Comparison of ENCODE assay signal across 11 cellular contexts in genomic region chr3:122646146-122646988, GRCh38. TPM values are rescaled to one million over a fixed set of nuclear protein-coding genes. Genes with fewer than 3 reads are reported as not detected.
DNase-seq lines count a peak whose midpoint lies in the region; ATAC-seq and TF ChIP-seq lines count a peak whose summit lies in the region.
"Had no signal": no experiment of that assay in that cellular context is flagged by ENCODE, and none has a peak within 500 bp of the region (broad histone marks: within the 10 kb centered on the region; RNA-seq: fewer than 3 reads in every experiment).

No MANE protein-coding gene starts in this region.

- H3K9me3 ChIP-seq in OCI-LY7 (ENCODE audit: low read length) (no peaks in the 10 kb centered on the region), skeletal muscle tissue (ENCODE audit: control insufficient read depth in 3 of 3, low read length in 3 of 3) (no peaks in the 10 kb centered on the region), smooth muscle cell (replicated peaks; ENCODE audit: low read depth) (no peaks in the 10 kb centered on the region), right atrium auricular region (no peaks in the 10 kb centered on the region)

- H2AFZ ChIP-seq in OCI-LY7 (ENCODE audit: low read length) (peak overlapping the region; percentile 85), smooth muscle cell (ENCODE audit: low read depth) (no peak overlapping the region)

- TF ChIP-seq CTCF in GM13976 (IDR thresholded peaks at IDR 0.05; ENCODE audit: borderline replicate concordance, control extremely low read depth, extremely low read depth, insufficient read depth, missing control alignments) (no peak), OCI-LY7 (conservative IDR thresholded peaks at IDR 0.05; ENCODE audit: low read length) (no peak), smooth muscle cell (IDR thresholded peaks at IDR 0.05; ENCODE audit: borderline replicate concordance, insufficient read depth, poor library complexity, severe bottlenecking) (no peak), right atrium auricular region (IDR thresholded peaks at IDR 0.05) (no peak)

- no TSS peak for BruUV-seq in OCI-LY7 (replicated peaks; lab: Mats Ljungman, UMichigan)

- peaks cover 14% of the 10 kb centered on the region for H3K4me1 ChIP-seq in OCI-LY7 (ENCODE audit: insufficient read depth, low read length, poor library complexity, severe bottlenecking)
- no peaks in the 10 kb centered on the region for H3K4me1 ChIP-seq in skeletal muscle tissue (ENCODE audit: control insufficient read depth in 3 of 3, insufficient read depth in 3 of 3, low read length in 3 of 3)
- H3K4me1 ChIP-seq in smooth muscle cell (ENCODE audit: low read depth) = no peaks in the 10 kb centered on the region
- H3K4me1 ChIP-seq in right atrium auricular region = no peaks in the 10 kb centered on the region

- H4K20me1 ChIP-seq in OCI-LY7 (ENCODE audit: insufficient read depth, low read length) (no peaks in the 10 kb centered on the region), smooth muscle cell (ENCODE audit: low read depth) (no peaks in the 10 kb centered on the region)

- no peaks in the 10 kb centered on the region for H3F3A ChIP-seq in smooth muscle cell (ENCODE audit: low read depth)

- H3K4me2 ChIP-seq in OCI-LY7 (ENCODE audit: low read length) (peak overlapping the region; percentile 54), smooth muscle cell (no peak overlapping the region)

- peak; percentile 64 for ATAC-seq in GM21423 (IDR thresholded peaks at IDR 0.05; ENCODE audit: unreplicated experiment)
- ATAC-seq: right cardiac atrium had no signal

- POLR2A ChIA-PET in OCI-LY7 (lab: Charles Lee) = interaction anchor here (0.6 to 1.3 kb wide), 4 partner anchors 20 to 778 kb away, joined by 3 to 4 read pairs (median 3); no protein-coding TSS in a partner anchor

- H3K27me3 ChIP-seq in skeletal muscle tissue (ENCODE audit: control insufficient read depth in 3 of 3, insufficient read depth in 3 of 3, low read length in 3 of 3) (no peaks in the 10 kb centered on the region), smooth muscle cell (ENCODE audit: low read depth) (no peaks in the 10 kb centered on the region), right atrium auricular region (no peaks in the 10 kb centered on the region)

- H3K36me3 ChIP-seq in OCI-LY7 (ENCODE audit: insufficient read depth, low read length) = no peaks in the 10 kb centered on the region
- H3K36me3 ChIP-seq in skeletal muscle tissue (ENCODE audit: control insufficient read depth in 3 of 3, insufficient read depth in 3 of 3, low read length in 3 of 3) = no peaks in the 10 kb centered on the region
- no peaks in the 10 kb centered on the region for H3K36me3 ChIP-seq in smooth muscle cell (ENCODE audit: low read depth)
- H3K36me3 ChIP-seq in right atrium auricular region = no peaks in the 10 kb centered on the region

- DNase-seq in GM13976 (ENCODE audit: low spot score) = peak; percentile 42
- DNase-seq in OCI-LY7 (ENCODE audit: low spot score) = peak; percentile 50
- DNase-seq in smooth muscle cell (lab: John Stamatoyannopoulos, UW; ENCODE audit: unreplicated experiment) = no peak
- DNase-seq in right atrium auricular region (ENCODE audit: low spot score) = no peak
- DNase-seq in NOMO-1 (lab: John Stamatoyannopoulos, UW; ENCODE audit: unreplicated experiment in 2 of 2) = no peak
- DNase-seq: activated CD8-positive, alpha-beta memory T cell treated with anti-CD3 and anti-CD28 coated beads for 24 hours; NCI-H1105; NCI-H510A; right cardiac atrium had no signal

- peak overlapping the region; percentile 51 for H3K4me3 ChIP-seq in OCI-LY7 (ENCODE audit: low read depth, low read length, poor library complexity, severe bottlenecking)
- H3K4me3 ChIP-seq in skeletal muscle tissue (ENCODE audit: low read length in 3 of 3) = peak overlapping the region in 2 of 3 donors; percentile 32 to 41
- H3K4me3 ChIP-seq in smooth muscle cell = no peak overlapping the region
- no peak overlapping the region for H3K4me3 ChIP-seq in right atrium auricular region

- in situ Hi-C loops in GM13976 (cut with MboI; ENCODE audit: low sequenced_read_pairs, unreplicated experiment) = no loop called here

- no peaks in the 10 kb centered on the region for H3K9me2 ChIP-seq in OCI-LY7 (ENCODE audit: insufficient read depth, low read length)

- intact Hi-C loops in OCI-LY7 (cut with micrococcal nuclease; ENCODE audit: unreplicated experiment) = no loop called here

- CTCF ChIA-PET in OCI-LY7 (lab: Charles Lee; ENCODE audit: unreplicated experiment) = no interaction called here

- no peaks in the 10 kb centered on the region for H3K79me2 ChIP-seq in OCI-LY7 (ENCODE audit: insufficient read depth, low read depth, low read length)
- H3K79me2 ChIP-seq in smooth muscle cell (ENCODE audit: low read depth) = no peaks in the 10 kb centered on the region

- peak overlapping the region; percentile 26 for H3K27ac ChIP-seq in OCI-LY7 (ENCODE audit: low read depth, low read length, poor library complexity, severe bottlenecking)
- no peak overlapping the region for H3K27ac ChIP-seq in skeletal muscle tissue (ENCODE audit: low read depth, low read length)
- no peak overlapping the region for H3K27ac ChIP-seq in smooth muscle cell (ENCODE audit: low read depth)
- no peak overlapping the region for H3K27ac ChIP-seq in right atrium auricular region

- WGBS in smooth muscle cell (ENCODE audit: low lambda C conversion rate) = 76% methylated on average over 5 of the region's 5 CpGs

- no peak overlapping the region for H3K9ac ChIP-seq in skeletal muscle tissue (ENCODE audit: low read depth in 1 of 3, low read length in 3 of 3)
- H3K9ac ChIP-seq in smooth muscle cell (ENCODE audit: low read depth) = no peak overlapping the region

RNA-seq across cellular contexts. Expression of gene PARP14, which starts 34.3 kb away (rescaled TPM):
- 12.4 and 17.0 TPM in 2 replicates for total RNA-seq in OCI-LY7 (2014; rRNA removed; shearing (Covaris generic))
- total RNA-seq in OCI-LY7 (2022) = 3.5 and 5.6 TPM in 2 replicates
- 21.9 TPM for total RNA-seq in skeletal muscle tissue
- total RNA-seq in smooth muscle cell = 14.5 and 26.2 TPM in 2 replicates
- 2.8 and 3.0 TPM in 2 replicates for polyA plus RNA-seq in smooth muscle cell
- 10 to 100 TPM in 1 of 2 donors, 1 to 10 TPM in 1; 9.5 to 13.5 TPM for total RNA-seq in right atrium auricular region

Comparison
In these comparisons a context has a peak if more than half of its experiments do, and no peak if none do; other contexts are left out.
1. DNase-seq: peak in GM13976 (single experiment) and OCI-LY7 (single experiment); none in smooth muscle cell (single experiment), right atrium auricular region (single experiment) and NOMO-1 (0 of 2).
2. H3K4me3 ChIP-seq: peak in OCI-LY7 (single experiment) and skeletal muscle tissue (2 of 3); none in smooth muscle cell (single experiment) and right atrium auricular region (0 of 2).